ENCODE assay signal across 11 cellular contexts in genomic region chr18:37852464-37852863, GRCh38.
"Had no signal": no experiment of that assay in that cellular context is flagged by ENCODE, and none has a peak within 500 bp of the region (broad histone marks: within the 10 kb centered on the region; RNA-seq: fewer than 3 reads in every experiment).

No MANE protein-coding gene starts in this region.

- H3K4me3 ChIP-seq: GM23248, GM23338, HAP-1 had no signal

- H3K9me3 ChIP-seq: HAP-1 had no signal

- H3K36me3 ChIP-seq: HAP-1 had no signal

- H2AFZ ChIP-seq: GM23248, GM23338 had no signal

- ATAC-seq: GM23338, HCT116 had no signal

- H3K27ac ChIP-seq: GM23248 had no signal

- H3K4me2 ChIP-seq: GM23338 had no signal

- FAIRE-seq: H1, H54 had no signal

- DNase-seq: GM23248, GOT3, H7, H9, HCEC 1CT, HFFc6 had no signal

- H3K4me1 ChIP-seq: HAP-1 had no signal

- H3K9ac ChIP-seq: GM23248 had no signal
